Comparison of ENCODE assay signal across 9 cellular contexts in genomic region chrX:65866146-65866545, GRCh38.
DNase-seq lines count a peak whose midpoint lies in the region; ATAC-seq lines count a peak whose summit lies in the region.
"Had no signal": no experiment of that assay in that cellular context is flagged by ENCODE, and none has a peak within 500 bp of the region (broad histone marks: within the 10 kb centered on the region; RNA-seq: fewer than 3 reads in every experiment).

No MANE protein-coding gene starts in this region.

- ATAC-seq in GM18511 (IDR thresholded peaks at IDR 0.05; ENCODE audit: unreplicated experiment) = peak; percentile 78
- peak; percentile 80 for ATAC-seq in GM21447 (IDR thresholded peaks at IDR 0.05; ENCODE audit: unreplicated experiment)
- ATAC-seq in HG03442 (IDR thresholded peaks at IDR 0.05; ENCODE audit: unreplicated experiment) = peak; percentile 86

- peaks cover 2 to 5% (median 2%) of the 10 kb centered on the region in 3 donors for H3K27me3 Mint-ChIP-seq in immature natural killer cell (ENCODE audit: low read depth in 3 of 3)

- H3K36me3 Mint-ChIP-seq in immature natural killer cell = peaks cover 0 to 4% (median 0%) of the 10 kb centered on the region in 3 donors

- peak overlapping the region in 4 of 6 donors; percentile 5 to 80 (median 26) for H3K27ac Mint-ChIP-seq in immature natural killer cell

- H3K9me3 Mint-ChIP-seq in immature natural killer cell = no peaks in the 10 kb centered on the region

- intact Hi-C loops in posterior vena cava (cut with DNase I) = no loop called here

- peaks cover 8 to 19% of the 10 kb centered on the region in 2 donors for H3K4me1 Mint-ChIP-seq in immature natural killer cell

- H3K4me3 Mint-ChIP-seq in immature natural killer cell = no peak overlapping the region

- DNase-seq in immature natural killer cell = peak; percentile 21 to 28 (median 26)
- no peak for DNase-seq in HK-2 (ENCODE audit: unreplicated experiment)
- no peak for DNase-seq in posterior vena cava (ENCODE audit: low spot score)
- no peak for DNase-seq in MV-4-11 (lab: John Stamatoyannopoulos, UW)
- DNase-seq: NCI-H1417, Right ventricle myocardium superior had no signal

Comparison
In these comparisons a context has a peak if more than half of its experiments do, and no peak if none do; other contexts are left out.
1. DNase-seq: peak in immature natural killer cell (3 of 3); none in HK-2 (single experiment), posterior vena cava (single experiment) and MV-4-11 (single experiment).
2. Peak in every context shown above with its lines, with median percentiles within 50 percentile points of each other: ATAC-seq.